ENCODE assay signal across 1 cellular context in the genomic region with DNA sequence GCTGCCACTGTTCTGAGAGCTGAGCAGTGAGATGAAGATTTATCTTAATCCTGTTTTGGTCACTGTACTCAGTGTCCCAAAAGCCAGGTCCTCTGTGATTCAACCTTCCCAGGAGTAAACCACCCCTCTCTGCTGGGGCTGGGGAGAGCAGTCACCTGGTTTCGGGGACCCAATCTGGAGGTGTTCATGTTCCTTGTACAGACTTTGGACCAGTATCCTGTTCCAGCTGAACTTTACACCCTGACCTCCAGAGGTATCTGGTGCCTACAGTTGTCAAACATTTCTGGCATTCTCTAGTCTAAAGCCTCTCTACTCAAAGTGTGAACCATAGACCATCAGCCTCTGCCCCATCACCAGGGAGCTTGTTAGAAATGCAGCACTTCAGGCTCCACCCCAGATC.
A peak's percentile ranks its signal among the peaks of the same experiment; 100 is the strongest.
TF ChIP-seq lines count a peak whose summit lies in the region.

No MANE protein-coding gene starts in this region.

TF ChIP-seq in HepG2, 621 proteins besides CTCF, POLR2A, EP300 and RAD21 (continued from another document and continues in another):
- TF ChIP-seq SYNCRIP (IDR thresholded peaks at IDR 0.05; ENCODE audit: insufficient read depth, low read depth, low read length) (no peak), HCFC1 (IDR thresholded peaks at IDR 0.05; ENCODE audit: low read depth, low read length) (no peak), NFKBIZ (CRISPR knock-in tag; IDR thresholded peaks at IDR 0.05) (no peak), ZC3H4 (CRISPR knock-in tag; IDR thresholded peaks at IDR 0.05; ENCODE audit: borderline replicate concordance) (no peak), ZNF33A (CRISPR knock-in tag; IDR thresholded peaks at IDR 0.05; ENCODE audit: borderline replicate concordance) (no peak), SP1 (IDR thresholded peaks at IDR 0.05) (no peak), SP1 (CRISPR knock-in tag; IDR thresholded peaks at IDR 0.05) (peak; percentile 33; the same call in 1 of the 2 replicates), SMARCC2 (IDR thresholded peaks at IDR 0.05) (no peak), ZNF746 (CRISPR knock-in tag; IDR thresholded peaks at IDR 0.05) (no peak), SOX13 (IDR thresholded peaks at IDR 0.05) (peak; percentile 25; the same call in 1 of the 2 replicates), SOX13 (CRISPR knock-in tag; conservative IDR thresholded peaks at IDR 0.05 in 1 of 2, IDR thresholded peaks at IDR 0.05 in 1 of 2) (peak in 1 of 2 experiments; percentile 57; a peak in 1 of 4 replicates), PPARG (CRISPR knock-in tag; conservative IDR thresholded peaks at IDR 0.05) (no peak), ZFAT (CRISPR knock-in tag; conservative IDR thresholded peaks at IDR 0.05) (no peak), YEATS4 (CRISPR knock-in tag; IDR thresholded peaks at IDR 0.05; ENCODE audit: borderline replicate concordance) (no peak), PAWR (CRISPR knock-in tag; IDR thresholded peaks at IDR 0.05; ENCODE audit: borderline replicate concordance) (no peak), ETV6 (CRISPR knock-in tag; conservative IDR thresholded peaks at IDR 0.05) (no peak), TBX2 (CRISPR knock-in tag; IDR thresholded peaks at IDR 0.05; ENCODE audit: borderline replicate concordance) (peak; percentile 78), ZNF382 (CRISPR knock-in tag; IDR thresholded peaks at IDR 0.05; ENCODE audit: borderline replicate concordance) (no peak), ZNF781 (CRISPR knock-in tag; IDR thresholded peaks at IDR 0.05; ENCODE audit: borderline replicate concordance, not compliant biosample characterization) (peak; percentile 48), PAF1 (CRISPR knock-in tag; IDR thresholded peaks at IDR 0.05) (no peak), ZNF337 (CRISPR knock-in tag; IDR thresholded peaks at IDR 0.05; ENCODE audit: borderline replicate concordance, low read depth) (no peak), ZNF777 (CRISPR knock-in tag; IDR thresholded peaks at IDR 0.05) (no peak), KAT8 (CRISPR knock-in tag; IDR thresholded peaks at IDR 0.05) (no peak), ESRRA (CRISPR knock-in tag; IDR thresholded peaks at IDR 0.05; ENCODE audit: low read depth) (peak; percentile 73; the same call in 1 of the 2 replicates), ARNT2 (CRISPR knock-in tag; IDR thresholded peaks at IDR 0.05; ENCODE audit: low read depth) (no peak), ZNF644 (CRISPR knock-in tag; IDR thresholded peaks at IDR 0.05; ENCODE audit: low read depth) (peak; percentile 77), ARNTL (CRISPR knock-in tag; IDR thresholded peaks at IDR 0.05) (no peak), NFYC (CRISPR knock-in tag; IDR thresholded peaks at IDR 0.05) (0 out of 2 replicates have a peak, but pooled peaks have one; percentile 10), ZBTB7B (CRISPR knock-in tag; IDR thresholded peaks at IDR 0.05) (no peak), ZNF557 (CRISPR knock-in tag; IDR thresholded peaks at IDR 0.05) (no peak)
- TF ChIP-seq, protein P1, sequence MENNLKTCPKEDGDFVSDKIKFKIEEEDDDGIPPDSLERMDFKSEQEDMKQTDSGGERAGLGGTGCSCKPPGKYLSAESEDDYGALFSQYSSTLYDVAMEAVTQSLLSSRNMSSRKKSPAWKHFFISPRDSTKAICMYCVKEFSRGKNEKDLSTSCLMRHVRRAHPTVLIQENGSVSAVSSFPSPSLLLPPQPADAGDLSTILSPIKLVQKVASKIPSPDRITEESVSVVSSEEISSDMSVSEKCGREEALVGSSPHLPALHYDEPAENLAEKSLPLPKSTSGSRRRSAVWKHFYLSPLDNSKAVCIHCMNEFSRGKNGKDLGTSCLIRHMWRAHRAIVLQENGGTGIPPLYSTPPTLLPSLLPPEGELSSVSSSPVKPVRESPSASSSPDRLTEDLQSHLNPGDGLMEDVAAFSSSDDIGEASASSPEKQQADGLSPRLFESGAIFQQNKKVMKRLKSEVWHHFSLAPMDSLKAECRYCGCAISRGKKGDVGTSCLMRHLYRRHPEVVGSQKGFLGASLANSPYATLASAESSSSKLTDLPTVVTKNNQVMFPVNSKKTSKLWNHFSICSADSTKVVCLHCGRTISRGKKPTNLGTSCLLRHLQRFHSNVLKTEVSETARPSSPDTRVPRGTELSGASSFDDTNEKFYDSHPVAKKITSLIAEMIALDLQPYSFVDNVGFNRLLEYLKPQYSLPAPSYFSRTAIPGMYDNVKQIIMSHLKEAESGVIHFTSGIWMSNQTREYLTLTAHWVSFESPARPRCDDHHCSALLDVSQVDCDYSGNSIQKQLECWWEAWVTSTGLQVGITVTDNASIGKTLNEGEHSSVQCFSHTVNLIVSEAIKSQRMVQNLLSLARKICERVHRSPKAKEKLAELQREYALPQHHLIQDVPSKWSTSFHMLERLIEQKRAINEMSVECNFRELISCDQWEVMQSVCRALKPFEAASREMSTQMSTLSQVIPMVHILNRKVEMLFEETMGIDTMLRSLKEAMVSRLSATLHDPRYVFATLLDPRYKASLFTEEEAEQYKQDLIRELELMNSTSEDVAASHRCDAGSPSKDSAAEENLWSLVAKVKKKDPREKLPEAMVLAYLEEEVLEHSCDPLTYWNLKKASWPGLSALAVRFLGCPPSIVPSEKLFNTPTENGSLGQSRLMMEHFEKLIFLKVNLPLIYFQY (CRISPR knock-in tag; IDR thresholded peaks at IDR 0.05; ENCODE audit: borderline replicate concordance), result 0 out of 2 replicates have a peak, but pooled peaks have one; percentile 51
- TF ChIP-seq, protein P2, sequence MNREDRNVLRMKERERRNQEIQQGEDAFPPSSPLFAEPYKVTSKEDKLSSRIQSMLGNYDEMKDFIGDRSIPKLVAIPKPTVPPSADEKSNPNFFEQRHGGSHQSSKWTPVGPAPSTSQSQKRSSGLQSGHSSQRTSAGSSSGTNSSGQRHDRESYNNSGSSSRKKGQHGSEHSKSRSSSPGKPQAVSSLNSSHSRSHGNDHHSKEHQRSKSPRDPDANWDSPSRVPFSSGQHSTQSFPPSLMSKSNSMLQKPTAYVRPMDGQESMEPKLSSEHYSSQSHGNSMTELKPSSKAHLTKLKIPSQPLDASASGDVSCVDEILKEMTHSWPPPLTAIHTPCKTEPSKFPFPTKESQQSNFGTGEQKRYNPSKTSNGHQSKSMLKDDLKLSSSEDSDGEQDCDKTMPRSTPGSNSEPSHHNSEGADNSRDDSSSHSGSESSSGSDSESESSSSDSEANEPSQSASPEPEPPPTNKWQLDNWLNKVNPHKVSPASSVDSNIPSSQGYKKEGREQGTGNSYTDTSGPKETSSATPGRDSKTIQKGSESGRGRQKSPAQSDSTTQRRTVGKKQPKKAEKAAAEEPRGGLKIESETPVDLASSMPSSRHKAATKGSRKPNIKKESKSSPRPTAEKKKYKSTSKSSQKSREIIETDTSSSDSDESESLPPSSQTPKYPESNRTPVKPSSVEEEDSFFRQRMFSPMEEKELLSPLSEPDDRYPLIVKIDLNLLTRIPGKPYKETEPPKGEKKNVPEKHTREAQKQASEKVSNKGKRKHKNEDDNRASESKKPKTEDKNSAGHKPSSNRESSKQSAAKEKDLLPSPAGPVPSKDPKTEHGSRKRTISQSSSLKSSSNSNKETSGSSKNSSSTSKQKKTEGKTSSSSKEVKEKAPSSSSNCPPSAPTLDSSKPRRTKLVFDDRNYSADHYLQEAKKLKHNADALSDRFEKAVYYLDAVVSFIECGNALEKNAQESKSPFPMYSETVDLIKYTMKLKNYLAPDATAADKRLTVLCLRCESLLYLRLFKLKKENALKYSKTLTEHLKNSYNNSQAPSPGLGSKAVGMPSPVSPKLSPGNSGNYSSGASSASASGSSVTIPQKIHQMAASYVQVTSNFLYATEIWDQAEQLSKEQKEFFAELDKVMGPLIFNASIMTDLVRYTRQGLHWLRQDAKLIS (CRISPR knock-in tag; IDR thresholded peaks at IDR 0.05), result no peak
- TF ChIP-seq, protein P3, sequence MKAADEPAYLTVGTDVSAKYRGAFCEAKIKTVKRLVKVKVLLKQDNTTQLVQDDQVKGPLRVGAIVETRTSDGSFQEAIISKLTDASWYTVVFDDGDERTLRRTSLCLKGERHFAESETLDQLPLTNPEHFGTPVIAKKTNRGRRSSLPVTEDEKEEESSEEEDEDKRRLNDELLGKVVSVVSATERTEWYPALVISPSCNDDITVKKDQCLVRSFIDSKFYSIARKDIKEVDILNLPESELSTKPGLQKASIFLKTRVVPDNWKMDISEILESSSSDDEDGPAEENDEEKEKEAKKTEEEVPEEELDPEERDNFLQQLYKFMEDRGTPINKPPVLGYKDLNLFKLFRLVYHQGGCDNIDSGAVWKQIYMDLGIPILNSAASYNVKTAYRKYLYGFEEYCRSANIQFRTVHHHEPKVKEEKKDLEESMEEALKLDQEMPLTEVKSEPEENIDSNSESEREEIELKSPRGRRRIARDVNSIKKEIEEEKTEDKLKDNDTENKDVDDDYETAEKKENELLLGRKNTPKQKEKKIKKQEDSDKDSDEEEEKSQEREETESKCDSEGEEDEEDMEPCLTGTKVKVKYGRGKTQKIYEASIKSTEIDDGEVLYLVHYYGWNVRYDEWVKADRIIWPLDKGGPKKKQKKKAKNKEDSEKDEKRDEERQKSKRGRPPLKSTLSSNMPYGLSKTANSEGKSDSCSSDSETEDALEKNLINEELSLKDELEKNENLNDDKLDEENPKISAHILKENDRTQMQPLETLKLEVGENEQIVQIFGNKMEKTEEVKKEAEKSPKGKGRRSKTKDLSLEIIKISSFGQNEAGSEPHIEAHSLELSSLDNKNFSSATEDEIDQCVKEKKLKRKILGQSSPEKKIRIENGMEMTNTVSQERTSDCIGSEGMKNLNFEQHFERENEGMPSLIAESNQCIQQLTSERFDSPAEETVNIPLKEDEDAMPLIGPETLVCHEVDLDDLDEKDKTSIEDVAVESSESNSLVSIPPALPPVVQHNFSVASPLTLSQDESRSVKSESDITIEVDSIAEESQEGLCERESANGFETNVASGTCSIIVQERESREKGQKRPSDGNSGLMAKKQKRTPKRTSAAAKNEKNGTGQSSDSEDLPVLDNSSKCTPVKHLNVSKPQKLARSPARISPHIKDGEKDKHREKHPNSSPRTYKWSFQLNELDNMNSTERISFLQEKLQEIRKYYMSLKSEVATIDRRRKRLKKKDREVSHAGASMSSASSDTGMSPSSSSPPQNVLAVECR (CRISPR knock-in tag; IDR thresholded peaks at IDR 0.05; ENCODE audit: borderline replicate concordance), result 0 out of 2 replicates have a peak, but pooled peaks have one; percentile 21
- TF ChIP-seq, protein P4, sequence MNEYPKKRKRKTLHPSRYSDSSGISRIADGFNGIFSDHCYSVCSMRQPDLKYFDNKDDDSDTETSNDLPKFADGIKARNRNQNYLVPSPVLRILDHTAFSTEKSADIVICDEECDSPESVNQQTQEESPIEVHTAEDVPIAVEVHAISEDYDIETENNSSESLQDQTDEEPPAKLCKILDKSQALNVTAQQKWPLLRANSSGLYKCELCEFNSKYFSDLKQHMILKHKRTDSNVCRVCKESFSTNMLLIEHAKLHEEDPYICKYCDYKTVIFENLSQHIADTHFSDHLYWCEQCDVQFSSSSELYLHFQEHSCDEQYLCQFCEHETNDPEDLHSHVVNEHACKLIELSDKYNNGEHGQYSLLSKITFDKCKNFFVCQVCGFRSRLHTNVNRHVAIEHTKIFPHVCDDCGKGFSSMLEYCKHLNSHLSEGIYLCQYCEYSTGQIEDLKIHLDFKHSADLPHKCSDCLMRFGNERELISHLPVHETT (CRISPR knock-in tag; conservative IDR thresholded peaks at IDR 0.05), result no peak
- TF ChIP-seq, protein P5, sequence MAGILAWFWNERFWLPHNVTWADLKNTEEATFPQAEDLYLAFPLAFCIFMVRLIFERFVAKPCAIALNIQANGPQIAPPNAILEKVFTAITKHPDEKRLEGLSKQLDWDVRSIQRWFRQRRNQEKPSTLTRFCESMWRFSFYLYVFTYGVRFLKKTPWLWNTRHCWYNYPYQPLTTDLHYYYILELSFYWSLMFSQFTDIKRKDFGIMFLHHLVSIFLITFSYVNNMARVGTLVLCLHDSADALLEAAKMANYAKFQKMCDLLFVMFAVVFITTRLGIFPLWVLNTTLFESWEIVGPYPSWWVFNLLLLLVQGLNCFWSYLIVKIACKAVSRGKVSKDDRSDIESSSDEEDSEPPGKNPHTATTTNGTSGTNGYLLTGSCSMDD (CRISPR knock-in tag; IDR thresholded peaks at IDR 0.05), result no peak
- TF ChIP-seq, protein P6, sequence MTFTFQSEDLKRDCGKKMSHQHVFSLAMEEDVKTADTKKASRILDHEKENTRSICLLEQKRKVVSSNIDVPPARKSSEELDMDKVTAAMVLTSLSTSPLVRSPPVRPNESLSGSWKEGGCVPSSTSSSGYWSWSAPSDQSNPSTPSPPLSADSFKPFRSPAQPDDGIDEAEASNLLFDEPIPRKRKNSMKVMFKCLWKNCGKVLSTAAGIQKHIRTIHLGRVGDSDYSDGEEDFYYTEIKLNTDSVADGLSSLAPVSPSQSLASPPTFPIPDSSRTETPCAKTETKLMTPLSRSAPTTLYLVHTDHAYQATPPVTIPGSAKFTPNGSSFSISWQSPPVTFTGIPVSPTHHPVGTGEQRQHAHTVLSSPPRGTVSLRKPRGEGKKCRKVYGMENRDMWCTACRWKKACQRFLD (CRISPR knock-in tag; IDR thresholded peaks at IDR 0.05; ENCODE audit: borderline replicate concordance), result no peak
